ENCODE assay signal across 20 cellular contexts in genomic region chr3:106380232-106380631, GRCh38.
"Had no signal": no experiment of that assay in that cellular context is flagged by ENCODE, and none has a peak within 500 bp of the region (broad histone marks: within the 10 kb centered on the region; RNA-seq: fewer than 3 reads in every experiment).

No MANE protein-coding gene starts in this region.

- H3K9me3 ChIP-seq: body of pancreas, esophagus muscularis mucosa, testis, upper lobe of left lung had no signal

- H3K4me1 ChIP-seq: body of pancreas, esophagus muscularis mucosa, testis, upper lobe of left lung had no signal

- ATAC-seq: activated T-cell treated with anti-CD3 and anti-CD28 coated beads, Interleukin-2, amount 50 U/mL, for 72 hours; body of pancreas; left ventricle myocardium superior; natural killer cell treated with Interleukin-12 subunit alpha and Interleukin-12 subunit beta and Interleukin-15 and Interleukin-18, amount 100 ng/mL, for 72 hours; sciatic nerve; stimulated activated naive CD8-positive, alpha-beta T cell treated with anti-CD3 and anti-CD28 coated beads, Interleukin-15, amount 100 ng/mL, for 72 hours had no signal

- DNase-seq: activated CD4-positive, alpha-beta T cell treated with anti-CD3 and anti-CD28 coated beads, Interleukin-2, amount 10 ng/mL, durations not matched to agents 7 days and 5 days; activated CD8-positive, alpha-beta memory T cell treated with anti-CD3 and anti-CD28 coated beads, Interleukin-2, amount 50 U/mL, for 48 hours; activated gamma-delta T cell; activated T-cell treated with anti-CD3 and anti-CD28 coated beads, Interleukin-2, amount 50 U/mL, for 72 hours; amygdala; body of pancreas; effector CD4-positive, alpha-beta T cell; hypothalamus; kidney; left ventricle myocardium superior; mesenchymal stem cell; stimulated activated CD4-positive, alpha-beta T cell treated with anti-CD3 and anti-CD28 coated beads, Interleukin-1b, Interleukin-23, amount 100 ng/mL, for 48 hours; stimulated activated naive CD8-positive, alpha-beta T cell treated with anti-CD3 and anti-CD28 coated beads, Interleukin-15, amount 100 ng/mL, for 72 hours; T-helper 9 cell; testis; upper lobe of left lung had no signal

- H3K27me3 ChIP-seq: body of pancreas, esophagus muscularis mucosa, testis, upper lobe of left lung had no signal

- H3K4me3 ChIP-seq: body of pancreas, coronary artery, esophagus muscularis mucosa, testis, upper lobe of left lung had no signal

- H3K36me3 ChIP-seq: esophagus muscularis mucosa, upper lobe of left lung had no signal
